In the genomic region with DNA sequence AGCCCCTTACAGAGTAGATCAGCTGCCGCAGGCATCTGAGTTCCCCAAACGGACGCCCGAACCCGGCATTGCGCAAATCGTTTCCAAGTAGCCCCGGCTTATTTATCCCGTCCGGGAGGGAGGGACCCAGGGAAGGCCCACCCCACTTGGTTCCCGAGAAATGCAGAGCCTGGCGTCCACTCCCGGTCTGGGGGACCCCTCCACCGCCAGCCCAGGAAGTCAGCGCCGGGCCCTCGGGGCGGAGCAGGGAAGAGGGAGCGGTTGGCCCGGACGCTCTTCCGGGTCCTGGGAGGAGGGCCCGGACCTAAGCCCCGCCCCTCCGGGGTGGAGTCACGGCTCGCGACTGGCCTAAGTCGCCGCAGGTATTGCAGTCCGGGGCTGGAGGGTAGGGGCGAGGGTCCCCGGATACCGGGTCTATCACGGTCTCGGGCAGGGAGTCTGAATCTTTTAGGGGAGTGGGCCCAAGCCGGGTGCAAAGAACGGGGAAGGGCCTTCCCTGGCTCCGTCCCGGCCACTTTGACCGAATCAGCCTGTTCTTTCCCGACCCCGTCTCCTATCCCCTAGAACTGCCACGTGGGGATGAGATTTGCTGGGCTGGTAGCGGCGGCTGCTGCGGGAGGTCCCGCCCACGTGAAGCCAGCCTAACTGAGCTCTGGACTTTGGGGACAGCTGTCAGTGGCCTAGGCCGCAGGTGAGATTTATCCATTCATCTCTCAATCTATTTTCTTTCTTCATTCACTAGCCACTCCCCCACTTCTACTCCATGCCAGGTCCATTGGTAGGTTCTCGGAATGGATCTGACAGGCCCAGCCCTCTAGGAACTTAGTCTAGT, we compare ENCODE assay signal across 1 cellular context.
A peak's percentile ranks its signal among the peaks of the same experiment; 100 is the strongest.
TF ChIP-seq lines count a peak whose summit lies in the region.

A gene with protein sequence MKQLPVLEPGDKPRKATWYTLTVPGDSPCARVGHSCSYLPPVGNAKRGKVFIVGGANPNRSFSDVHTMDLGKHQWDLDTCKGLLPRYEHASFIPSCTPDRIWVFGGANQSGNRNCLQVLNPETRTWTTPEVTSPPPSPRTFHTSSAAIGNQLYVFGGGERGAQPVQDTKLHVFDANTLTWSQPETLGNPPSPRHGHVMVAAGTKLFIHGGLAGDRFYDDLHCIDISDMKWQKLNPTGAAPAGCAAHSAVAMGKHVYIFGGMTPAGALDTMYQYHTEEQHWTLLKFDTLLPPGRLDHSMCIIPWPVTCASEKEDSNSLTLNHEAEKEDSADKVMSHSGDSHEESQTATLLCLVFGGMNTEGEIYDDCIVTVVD (plus strand): TSS at position 327 of the 832 bp plus-strand sequence. CDS start 2,472 bp downstream, outside the sequence.

TF ChIP-seq in H1, 55 proteins besides CTCF, POLR2A, EP300 and RAD21:
- TF ChIP-seq BACH1 (IDR thresholded peaks at IDR 0.05; ENCODE audit: low read length) (peak; percentile 30; the same call in 1 of the 2 replicates), RBBP5 (IDR thresholded peaks at IDR 0.05; ENCODE audit: borderline replicate concordance, low read depth, low read length) (0 out of 2 replicates have a peak, but pooled peaks have one; percentile 57), NRF1 (IDR thresholded peaks at IDR 0.05; ENCODE audit: low read depth, low read length) (no peak), MAFK (IDR thresholded peaks at IDR 0.05; ENCODE audit: low read depth, low read length) (no peak), HDAC2 (IDR thresholded peaks at IDR 0.05; ENCODE audit: borderline replicate concordance in 1 of 2, low read depth in 2 of 2, low read length in 2 of 2) (peak in 1 of 2 experiments; percentile 85; a peak in 1 of 4 replicates), CHD2 (IDR thresholded peaks at IDR 0.05; ENCODE audit: low read length) (no peak), CREB1 (IDR thresholded peaks at IDR 0.05) (no peak), POLR2AphosphoS5 (IDR thresholded peaks at IDR 0.05; ENCODE audit: low read depth, low read length) (peak; percentile 90), SRF (IDR thresholded peaks at IDR 0.05; ENCODE audit: low read depth, low read length) (no peak), GTF2F1 (IDR thresholded peaks at IDR 0.05; ENCODE audit: borderline replicate concordance, low read depth, low read length) (no peak), SIX5 (IDR thresholded peaks at IDR 0.05; ENCODE audit: low read depth, low read length) (no peak), CBX5 (IDR thresholded peaks at IDR 0.05; ENCODE audit: low read depth, low read length) (no peak), CBX8 (IDR thresholded peaks at IDR 0.05; ENCODE audit: borderline replicate concordance, low read depth, low read length) (no peak), CHD1 (IDR thresholded peaks at IDR 0.05; ENCODE audit: low read depth, low read length) (no peak), JUN (IDR thresholded peaks at IDR 0.05; ENCODE audit: low read depth, low read length) (no peak), ASH2L (IDR thresholded peaks at IDR 0.05; ENCODE audit: low read length) (peak; percentile 52), CEBPB (IDR thresholded peaks at IDR 0.05; ENCODE audit: low read depth, low read length) (peak; percentile 89), SIN3A (conservative IDR thresholded peaks at IDR 0.05 in 1 of 2, IDR thresholded peaks at IDR 0.05 in 1 of 2; ENCODE audit: low read depth in 1 of 2, low read length in 2 of 2) (peak; percentile 81 to 88; a peak in 2 of 4 replicates), PHF8 (conservative IDR thresholded peaks at IDR 0.05; ENCODE audit: low read depth, low read length) (peak; percentile 96), KDM5A (IDR thresholded peaks at IDR 0.05; ENCODE audit: low read length) (no peak), TBP (IDR thresholded peaks at IDR 0.05; ENCODE audit: low read depth, low read length) (peak; percentile 27; the same call in 1 of the 2 replicates), CTBP2 (IDR thresholded peaks at IDR 0.05; ENCODE audit: borderline replicate concordance, insufficient read depth, insufficient read length, low read length) (no peak), RNF2 (IDR thresholded peaks at IDR 0.05; ENCODE audit: borderline replicate concordance, low read depth, low read length, missing control alignments, poor library complexity, severe bottlenecking) (no peak), SIRT6 (IDR thresholded peaks at IDR 0.05; ENCODE audit: low read length) (no peak), TAF1 (IDR thresholded peaks at IDR 0.05; ENCODE audit: low read depth, low read length) (peak; percentile 86), SAP30 (IDR thresholded peaks at IDR 0.05; ENCODE audit: insufficient read depth, insufficient replicate concordance, low read length) (peak; percentile 97), SP4 (IDR thresholded peaks at IDR 0.05; ENCODE audit: low read length) (no peak), SP2 (IDR thresholded peaks at IDR 0.05; ENCODE audit: low read length) (no peak), ZNF274 (IDR thresholded peaks at IDR 0.05; ENCODE audit: borderline replicate concordance, extremely low read depth, low read length) (no peak), TCF12 (IDR thresholded peaks at IDR 0.05; ENCODE audit: low read depth, low read length) (0 out of 2 replicates have a peak, but pooled peaks have one; percentile 19), POU5F1 (IDR thresholded peaks at IDR 0.05; ENCODE audit: low read depth, low read length) (no peak), SUZ12 (IDR thresholded peaks at IDR 0.05; ENCODE audit: low read length) (no peak), GABPA (IDR thresholded peaks at IDR 0.05; ENCODE audit: borderline replicate concordance, insufficient read depth, low read length) (peak; percentile 63; the same call in 1 of the 2 replicates), EGR1 (IDR thresholded peaks at IDR 0.05; ENCODE audit: borderline replicate concordance, low read depth, low read length) (no peak), JUND (IDR thresholded peaks at IDR 0.05; ENCODE audit: low read length) (no peak), TAF7 (optimal IDR thresholded peaks at IDR 0.05; ENCODE audit: borderline replicate concordance, low read depth, low read length) (peak; percentile 57), KDM4A (IDR thresholded peaks at IDR 0.05; ENCODE audit: low read depth, low read length, severe bottlenecking) (peak; percentile 38), YY1 (IDR thresholded peaks at IDR 0.05; ENCODE audit: low read depth, low read length) (no peak)
- TF ChIP-seq, protein P1, sequence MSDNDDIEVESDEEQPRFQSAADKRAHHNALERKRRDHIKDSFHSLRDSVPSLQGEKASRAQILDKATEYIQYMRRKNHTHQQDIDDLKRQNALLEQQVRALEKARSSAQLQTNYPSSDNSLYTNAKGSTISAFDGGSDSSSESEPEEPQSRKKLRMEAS (IDR thresholded peaks at IDR 0.05), result peak; percentile 93
- TF ChIP-seq, protein P2, sequence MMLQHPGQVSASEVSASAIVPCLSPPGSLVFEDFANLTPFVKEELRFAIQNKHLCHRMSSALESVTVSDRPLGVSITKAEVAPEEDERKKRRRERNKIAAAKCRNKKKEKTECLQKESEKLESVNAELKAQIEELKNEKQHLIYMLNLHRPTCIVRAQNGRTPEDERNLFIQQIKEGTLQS (IDR thresholded peaks at IDR 0.05; ENCODE audit: insufficient read depth, low read depth, low read length), result no peak
- TF ChIP-seq, protein P3, sequence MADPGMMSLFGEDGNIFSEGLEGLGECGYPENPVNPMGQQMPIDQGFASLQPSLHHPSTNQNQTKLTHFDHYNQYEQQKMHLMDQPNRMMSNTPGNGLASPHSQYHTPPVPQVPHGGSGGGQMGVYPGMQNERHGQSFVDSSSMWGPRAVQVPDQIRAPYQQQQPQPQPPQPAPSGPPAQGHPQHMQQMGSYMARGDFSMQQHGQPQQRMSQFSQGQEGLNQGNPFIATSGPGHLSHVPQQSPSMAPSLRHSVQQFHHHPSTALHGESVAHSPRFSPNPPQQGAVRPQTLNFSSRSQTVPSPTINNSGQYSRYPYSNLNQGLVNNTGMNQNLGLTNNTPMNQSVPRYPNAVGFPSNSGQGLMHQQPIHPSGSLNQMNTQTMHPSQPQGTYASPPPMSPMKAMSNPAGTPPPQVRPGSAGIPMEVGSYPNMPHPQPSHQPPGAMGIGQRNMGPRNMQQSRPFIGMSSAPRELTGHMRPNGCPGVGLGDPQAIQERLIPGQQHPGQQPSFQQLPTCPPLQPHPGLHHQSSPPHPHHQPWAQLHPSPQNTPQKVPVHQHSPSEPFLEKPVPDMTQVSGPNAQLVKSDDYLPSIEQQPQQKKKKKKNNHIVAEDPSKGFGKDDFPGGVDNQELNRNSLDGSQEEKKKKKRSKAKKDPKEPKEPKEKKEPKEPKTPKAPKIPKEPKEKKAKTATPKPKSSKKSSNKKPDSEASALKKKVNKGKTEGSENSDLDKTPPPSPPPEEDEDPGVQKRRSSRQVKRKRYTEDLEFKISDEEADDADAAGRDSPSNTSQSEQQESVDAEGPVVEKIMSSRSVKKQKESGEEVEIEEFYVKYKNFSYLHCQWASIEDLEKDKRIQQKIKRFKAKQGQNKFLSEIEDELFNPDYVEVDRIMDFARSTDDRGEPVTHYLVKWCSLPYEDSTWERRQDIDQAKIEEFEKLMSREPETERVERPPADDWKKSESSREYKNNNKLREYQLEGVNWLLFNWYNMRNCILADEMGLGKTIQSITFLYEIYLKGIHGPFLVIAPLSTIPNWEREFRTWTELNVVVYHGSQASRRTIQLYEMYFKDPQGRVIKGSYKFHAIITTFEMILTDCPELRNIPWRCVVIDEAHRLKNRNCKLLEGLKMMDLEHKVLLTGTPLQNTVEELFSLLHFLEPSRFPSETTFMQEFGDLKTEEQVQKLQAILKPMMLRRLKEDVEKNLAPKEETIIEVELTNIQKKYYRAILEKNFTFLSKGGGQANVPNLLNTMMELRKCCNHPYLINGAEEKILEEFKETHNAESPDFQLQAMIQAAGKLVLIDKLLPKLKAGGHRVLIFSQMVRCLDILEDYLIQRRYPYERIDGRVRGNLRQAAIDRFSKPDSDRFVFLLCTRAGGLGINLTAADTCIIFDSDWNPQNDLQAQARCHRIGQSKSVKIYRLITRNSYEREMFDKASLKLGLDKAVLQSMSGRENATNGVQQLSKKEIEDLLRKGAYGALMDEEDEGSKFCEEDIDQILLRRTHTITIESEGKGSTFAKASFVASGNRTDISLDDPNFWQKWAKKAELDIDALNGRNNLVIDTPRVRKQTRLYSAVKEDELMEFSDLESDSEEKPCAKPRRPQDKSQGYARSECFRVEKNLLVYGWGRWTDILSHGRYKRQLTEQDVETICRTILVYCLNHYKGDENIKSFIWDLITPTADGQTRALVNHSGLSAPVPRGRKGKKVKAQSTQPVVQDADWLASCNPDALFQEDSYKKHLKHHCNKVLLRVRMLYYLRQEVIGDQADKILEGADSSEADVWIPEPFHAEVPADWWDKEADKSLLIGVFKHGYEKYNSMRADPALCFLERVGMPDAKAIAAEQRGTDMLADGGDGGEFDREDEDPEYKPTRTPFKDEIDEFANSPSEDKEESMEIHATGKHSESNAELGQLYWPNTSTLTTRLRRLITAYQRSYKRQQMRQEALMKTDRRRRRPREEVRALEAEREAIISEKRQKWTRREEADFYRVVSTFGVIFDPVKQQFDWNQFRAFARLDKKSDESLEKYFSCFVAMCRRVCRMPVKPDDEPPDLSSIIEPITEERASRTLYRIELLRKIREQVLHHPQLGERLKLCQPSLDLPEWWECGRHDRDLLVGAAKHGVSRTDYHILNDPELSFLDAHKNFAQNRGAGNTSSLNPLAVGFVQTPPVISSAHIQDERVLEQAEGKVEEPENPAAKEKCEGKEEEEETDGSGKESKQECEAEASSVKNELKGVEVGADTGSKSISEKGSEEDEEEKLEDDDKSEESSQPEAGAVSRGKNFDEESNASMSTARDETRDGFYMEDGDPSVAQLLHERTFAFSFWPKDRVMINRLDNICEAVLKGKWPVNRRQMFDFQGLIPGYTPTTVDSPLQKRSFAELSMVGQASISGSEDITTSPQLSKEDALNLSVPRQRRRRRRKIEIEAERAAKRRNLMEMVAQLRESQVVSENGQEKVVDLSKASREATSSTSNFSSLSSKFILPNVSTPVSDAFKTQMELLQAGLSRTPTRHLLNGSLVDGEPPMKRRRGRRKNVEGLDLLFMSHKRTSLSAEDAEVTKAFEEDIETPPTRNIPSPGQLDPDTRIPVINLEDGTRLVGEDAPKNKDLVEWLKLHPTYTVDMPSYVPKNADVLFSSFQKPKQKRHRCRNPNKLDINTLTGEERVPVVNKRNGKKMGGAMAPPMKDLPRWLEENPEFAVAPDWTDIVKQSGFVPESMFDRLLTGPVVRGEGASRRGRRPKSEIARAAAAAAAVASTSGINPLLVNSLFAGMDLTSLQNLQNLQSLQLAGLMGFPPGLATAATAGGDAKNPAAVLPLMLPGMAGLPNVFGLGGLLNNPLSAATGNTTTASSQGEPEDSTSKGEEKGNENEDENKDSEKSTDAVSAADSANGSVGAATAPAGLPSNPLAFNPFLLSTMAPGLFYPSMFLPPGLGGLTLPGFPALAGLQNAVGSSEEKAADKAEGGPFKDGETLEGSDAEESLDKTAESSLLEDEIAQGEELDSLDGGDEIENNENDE (IDR thresholded peaks at IDR 0.05; ENCODE audit: insufficient replicate concordance, low read length), result no peak
- TF ChIP-seq, protein P4, sequence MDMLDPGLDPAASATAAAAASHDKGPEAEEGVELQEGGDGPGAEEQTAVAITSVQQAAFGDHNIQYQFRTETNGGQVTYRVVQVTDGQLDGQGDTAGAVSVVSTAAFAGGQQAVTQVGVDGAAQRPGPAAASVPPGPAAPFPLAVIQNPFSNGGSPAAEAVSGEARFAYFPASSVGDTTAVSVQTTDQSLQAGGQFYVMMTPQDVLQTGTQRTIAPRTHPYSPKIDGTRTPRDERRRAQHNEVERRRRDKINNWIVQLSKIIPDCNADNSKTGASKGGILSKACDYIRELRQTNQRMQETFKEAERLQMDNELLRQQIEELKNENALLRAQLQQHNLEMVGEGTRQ (IDR thresholded peaks at IDR 0.05; ENCODE audit: low read length), result 0 out of 2 replicates have a peak, but pooled peaks have one; percentile 39
- TF ChIP-seq, protein P5, sequence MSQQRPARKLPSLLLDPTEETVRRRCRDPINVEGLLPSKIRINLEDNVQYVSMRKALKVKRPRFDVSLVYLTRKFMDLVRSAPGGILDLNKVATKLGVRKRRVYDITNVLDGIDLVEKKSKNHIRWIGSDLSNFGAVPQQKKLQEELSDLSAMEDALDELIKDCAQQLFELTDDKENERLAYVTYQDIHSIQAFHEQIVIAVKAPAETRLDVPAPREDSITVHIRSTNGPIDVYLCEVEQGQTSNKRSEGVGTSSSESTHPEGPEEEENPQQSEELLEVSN (IDR thresholded peaks at IDR 0.05), result 0 out of 2 replicates have a peak, but pooled peaks have one; percentile 18
